12 cellular contexts compared by ENCODE assay signal in the genomic region with DNA sequence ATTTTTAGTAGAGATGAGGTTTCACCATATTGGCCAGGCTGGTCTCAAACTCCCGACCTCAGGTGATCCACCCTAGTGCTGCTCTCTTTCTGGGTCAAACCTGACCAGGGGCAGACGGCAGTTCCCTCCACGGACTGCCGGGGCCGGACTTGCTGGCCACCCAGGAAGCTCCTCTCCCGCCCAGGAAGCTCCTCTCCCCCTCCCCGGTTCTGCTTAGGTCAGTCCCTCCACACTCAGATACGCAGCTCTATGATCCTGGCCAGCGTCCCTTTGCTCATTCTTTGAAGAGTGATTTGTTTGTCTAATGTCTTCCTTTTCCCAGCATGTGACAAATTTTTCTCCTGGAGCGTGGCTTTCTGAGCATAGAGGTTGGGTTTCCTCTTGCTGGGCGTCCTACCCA.
"Had no signal": no experiment of that assay in that cellular context is flagged by ENCODE, and none has a peak within 500 bp of the region (broad histone marks: within the 10 kb centered on the region; RNA-seq: fewer than 3 reads in every experiment).

No MANE protein-coding gene starts in this region.

- H3K27ac Mint-ChIP-seq: activated naive CD4-positive, alpha-beta T cell treated with anti-CD3 and anti-CD28 coated beads, Interleukin-2, amount 50 U/mL, for 72 hours; stimulated activated naive CD8-positive, alpha-beta T cell treated with anti-CD3 and anti-CD28 coated beads, Interleukin-15, amount 100 ng/mL, for 72 hours had no signal

- DNase-seq: activated CD4-positive, alpha-beta T cell treated with anti-CD3 and anti-CD28 coated beads, Interleukin-2, amount 50 U/mL, for 48 hours; activated CD4-positive, CD25-positive, alpha-beta regulatory T cell treated with anti-CD3 and anti-CD28 coated beads, Interleukin-2, amount 50 U/mL, for 72 hours; foreskin melanocyte; heart right ventricle; left ventricle myocardium superior; mesenchymal stem cell; ovary; stimulated activated CD4-positive, alpha-beta T cell treated with anti-CD3 and anti-CD28 coated beads, Interleukin-4, amount 100 ng/mL, for 1 hour; stimulated activated naive CD8-positive, alpha-beta T cell treated with anti-CD3 and anti-CD28 coated beads, Interleukin-15, amount 100 ng/mL, for 72 hours; T-helper 2 cell had no signal

- H3K27ac ChIP-seq: heart right ventricle, ovary, thoracic aorta had no signal

- H3K4me3 ChIP-seq: heart right ventricle, ovary, thoracic aorta had no signal

- H3K9me3 ChIP-seq: heart right ventricle, ovary, thoracic aorta had no signal

- H3K27me3 ChIP-seq: ovary had no signal

- H3K4me1 ChIP-seq: heart right ventricle had no signal

- H3K9me3 Mint-ChIP-seq: activated naive CD4-positive, alpha-beta T cell treated with anti-CD3 and anti-CD28 coated beads, Interleukin-2, amount 50 U/mL, for 72 hours had no signal

- H3K36me3 ChIP-seq: heart right ventricle, ovary, thoracic aorta had no signal

- H3K36me3 Mint-ChIP-seq: activated naive CD4-positive, alpha-beta T cell treated with anti-CD3 and anti-CD28 coated beads, Interleukin-2, amount 50 U/mL, for 72 hours had no signal

- H3K4me3 Mint-ChIP-seq: stimulated activated naive CD8-positive, alpha-beta T cell treated with anti-CD3 and anti-CD28 coated beads, Interleukin-15, amount 100 ng/mL, for 72 hours had no signal
